ENCODE assay signal across 9 cellular contexts in genomic region chr9:14769235-14769580, GRCh38. TPM values are rescaled to one million over a fixed set of nuclear protein-coding genes. Genes with fewer than 3 reads are reported as not detected.
DNase-seq lines count a peak whose midpoint lies in the region; ATAC-seq, FAIRE-seq and TF ChIP-seq lines count a peak whose summit lies in the region.
"Had no signal": no experiment of that assay in that cellular context is flagged by ENCODE, and none has a peak within 500 bp of the region (broad histone marks: within the 10 kb centered on the region; RNA-seq: fewer than 3 reads in every experiment).

No MANE protein-coding gene starts in this region.

- peak; percentile 47 for ATAC-seq in HG02588 (IDR thresholded peaks at IDR 0.05; ENCODE audit: unreplicated experiment)

- H3K27me3 ChIP-seq in ovary = no peaks in the 10 kb centered on the region

- no peaks in the 10 kb centered on the region for H3K36me3 ChIP-seq in ovary

- peaks cover 2% of the 10 kb centered on the region for H3K27me3 Mint-ChIP-seq in chondrocyte (ENCODE audit: low read depth)

- peak; percentile 53 for TF ChIP-seq CTCF in D721Med (IDR thresholded peaks at IDR 0.05; ENCODE audit: insufficient read depth, missing control alignments)
- TF ChIP-seq CTCF in chondrocyte (IDR thresholded peaks at IDR 0.05) = no peak
- TF ChIP-seq CTCF in ovary (IDR thresholded peaks at IDR 0.05) = no peak

- WGBS in ovary, 3 donors = 40 to 55% (median 47%) methylated on average over 3 of the region's 3 CpGs

- TF ChIP-seq EP300 in ovary (IDR thresholded peaks at IDR 0.05) = no peak

- H3K4me1 ChIP-seq in ovary (ENCODE audit: insufficient read depth) = no peaks in the 10 kb centered on the region

- intact Hi-C loops in ovary (cut with DNase I) = no loop called here
- intact Hi-C loops in posterior cingulate gyrus (cut with DNase I) = loop anchor here (5.0 to 10.0 kb wide), 2 partner anchors 152 to 294 kb away; no protein-coding TSS in a partner anchor

- no peak overlapping the region for H3K27ac ChIP-seq in ovary

- no peak overlapping the region for H3K27ac Mint-ChIP-seq in chondrocyte (ENCODE audit: unreplicated experiment)

- DNase-seq in D721Med (ENCODE audit: insufficient read length, low spot score) (no peak), NCI-H82 treated with DMSO at 0.1 percent for 48 hours (lab: John Stamatoyannopoulos, UW; ENCODE audit: unreplicated experiment) (peak; percentile 65), fibroblast of peridontal ligament (ENCODE audit: extremely low read depth) (peak; percentile 48), GM19240 (ENCODE audit: insufficient read length, low spot score) (no peak), chondrocyte (ENCODE audit: low spot score) (no peak), ovary (no peak), posterior cingulate gyrus (no peak)

- peak; percentile 55 for FAIRE-seq in D721Med (lab: Jason Lieb, UNC)

- no peak overlapping the region for H3K4me3 ChIP-seq in ovary

- peaks cover 6% of the 10 kb centered on the region for H3K4me1 Mint-ChIP-seq in chondrocyte (ENCODE audit: low read depth)

- no peaks in the 10 kb centered on the region for H3K9me3 ChIP-seq in ovary

- no peak for TF ChIP-seq POLR2A in ovary (IDR thresholded peaks at IDR 0.05)

- no peak overlapping the region for H3K4me3 Mint-ChIP-seq in chondrocyte (ENCODE audit: unreplicated experiment)

- no peaks in the 10 kb centered on the region for H3K9me3 Mint-ChIP-seq in chondrocyte (ENCODE audit: low read depth)

- no peaks in the 10 kb centered on the region for H3K36me3 Mint-ChIP-seq in chondrocyte (ENCODE audit: low read depth)

RNA-seq across cellular contexts. Expression of gene CER1, which starts 46.7 kb away (rescaled TPM):
- total RNA-seq in chondrocyte = not detected in 3 replicates
- not detected for total RNA-seq in ovary
- polyA plus RNA-seq in ovary = not detected
- total RNA-seq: ureter had no signal

Comparison
In these comparisons a context has a peak if more than half of its experiments do, and no peak if none do; other contexts are left out.
1. DNase-seq: peak in NCI-H82 treated with DMSO at 0.1 percent for 48 hours (single experiment) and fibroblast of peridontal ligament (single experiment); none in D721Med (single experiment), GM19240 (single experiment), chondrocyte (single experiment), ovary (0 of 5) and posterior cingulate gyrus (0 of 10).